ENCODE assay signal across 9 cellular contexts in genomic region chr4:3387943-3388348, GRCh38. TPM values are rescaled to one million over a fixed set of nuclear protein-coding genes. Genes with fewer than 3 reads are reported as not detected.
DNase-seq lines count a peak whose midpoint lies in the region; ATAC-seq, FAIRE-seq and TF ChIP-seq lines count a peak whose summit lies in the region.
"Had no signal": no experiment of that assay in that cellular context is flagged by ENCODE, and none has a peak within 500 bp of the region (broad histone marks: within the 10 kb centered on the region; RNA-seq: fewer than 3 reads in every experiment).

No MANE protein-coding gene starts in this region.

- 57% methylated on average over 12 of the region's 12 CpGs for WGBS in liver
- WGBS in HepG2 (ENCODE audit: low lambda C conversion rate): 88% methylated on average over 9 of the region's 12 CpGs
- WGBS in suprapubic skin: 15% methylated on average over 10 of the region's 12 CpGs

- intact Hi-C loops in HepG2 (cut with micrococcal nuclease; ENCODE audit: unreplicated experiment) (no loop called here), MCF 10A (cut with micrococcal nuclease) (loop anchor here (1.0 kb wide), 1 partner anchor 42 kb away; no protein-coding TSS in a partner anchor)
- intact Hi-C loops in activated CD8-positive, alpha-beta T cell treated with anti-CD3 and anti-CD28 coated beads for 36 hours (cut with micrococcal nuclease): no loop called here

- no peak overlapping the region for H3K4me3 ChIP-seq in liver (ENCODE audit: low read depth in 1 of 3, low read length in 3 of 3)
- H3K4me3 ChIP-seq in HepG2 (replicated peaks in 1 of 3; ENCODE audit: insufficient read depth in 1 of 3, low read depth in 2 of 3, low read length in 3 of 3): no peak overlapping the region
- peak overlapping the region; percentile 12; the same call in 1 of the 2 replicates for H3K4me3 ChIP-seq in HL-60 (replicated peaks; ENCODE audit: insufficient read depth, low read length)
- H3K4me3 ChIP-seq in suprapubic skin: peak overlapping the region; percentile 48

- H3K4me3 Mint-ChIP-seq in MCF 10A (ENCODE audit: unreplicated experiment) (peak overlapping the region; percentile 81), T-helper 17 cell (no peak overlapping the region)
- H3K4me3 Mint-ChIP-seq in activated CD8-positive, alpha-beta T cell treated with anti-CD3 and anti-CD28 coated beads for 36 hours: no peak overlapping the region

- POLR2A ChIA-PET in HepG2 (lab: Yijun Ruan, JAX): no interaction called here
- POLR2A ChIA-PET in MCF 10A (lab: Yijun Ruan, JAX): interaction anchor here (0.7 to 3.5 kb wide), 8 partner anchors 12 to 555 kb away, joined by 3 to 24 read pairs (median 4); no protein-coding TSS in a partner anchor
- POLR2A ChIA-PET in activated CD8-positive, alpha-beta T cell treated with anti-CD3 and anti-CD28 coated beads for 36 hours (lab: Charles Lee): no interaction called here

- H3K9me3 ChIP-seq in liver (ENCODE audit: control insufficient read depth in 4 of 4, low read length in 3 of 4) (no peaks in the 10 kb centered on the region), HepG2 (ENCODE audit: low read length) (no peaks in the 10 kb centered on the region), suprapubic skin (no peaks in the 10 kb centered on the region), T-helper 17 cell (ENCODE audit: control insufficient read depth, low read length, poor library complexity, severe bottlenecking) (no peaks in the 10 kb centered on the region)

- H3K9me3 Mint-ChIP-seq in MCF 10A (ENCODE audit: unreplicated experiment): no peaks in the 10 kb centered on the region
- H3K9me3 Mint-ChIP-seq in activated CD8-positive, alpha-beta T cell treated with anti-CD3 and anti-CD28 coated beads for 36 hours: no peaks in the 10 kb centered on the region

- BruUV-seq in HepG2 (replicated peaks; lab: Mats Ljungman, UMichigan) (no TSS peak), MCF 10A (replicated peaks; lab: Mats Ljungman, UMichigan) (no TSS peak)

- FAIRE-seq in HepG2 (lab: Jason Lieb, UNC): no peak
- FAIRE-seq: G401.6 had no signal

- no peaks in the 10 kb centered on the region for H4K20me1 ChIP-seq in HepG2 (ENCODE audit: insufficient read depth, low read length)

- H3K4me1 ChIP-seq in liver (ENCODE audit: control insufficient read depth in 4 of 4, insufficient read depth in 4 of 4, low read length in 3 of 4) (peaks cover 0 to 38% (median 19%) of the 10 kb centered on the region in 4 donors), HepG2 (ENCODE audit: insufficient read depth, low read length) (peaks cover 46% of the 10 kb centered on the region), suprapubic skin (peaks cover 77% of the 10 kb centered on the region)

- in situ Hi-C loops in HepG2 (cut with HindIII; ENCODE audit: extremely low pct_ligation_motif_present, low pct_unique_long_range_greater_than_20kb): no loop called here

- H3K4me1 Mint-ChIP-seq in MCF 10A (ENCODE audit: insufficient read depth, unreplicated experiment): peaks cover 52% of the 10 kb centered on the region
- H3K4me1 Mint-ChIP-seq in activated CD8-positive, alpha-beta T cell treated with anti-CD3 and anti-CD28 coated beads for 36 hours (ENCODE audit: low read depth): peaks cover 2% of the 10 kb centered on the region
- peaks cover 14% of the 10 kb centered on the region for H3K4me1 Mint-ChIP-seq in T-helper 17 cell

- H3K27ac Mint-ChIP-seq in MCF 10A (ENCODE audit: low read depth, unreplicated experiment): peak overlapping the region; percentile 98
- no peak overlapping the region for H3K27ac Mint-ChIP-seq in activated CD8-positive, alpha-beta T cell treated with anti-CD3 and anti-CD28 coated beads for 36 hours
- no peak overlapping the region for H3K27ac Mint-ChIP-seq in T-helper 17 cell

- TF ChIP-seq CTCF in liver (IDR thresholded peaks at IDR 0.05; ENCODE audit: low read depth, low read length, missing input control) (no peak), HepG2 (CRISPR knock-in tag; IDR thresholded peaks at IDR 0.05) (no peak), HL-60 (IDR thresholded peaks at IDR 0.05; ENCODE audit: insufficient read depth, low read length) (no peak), MCF 10A (IDR thresholded peaks at IDR 0.05; ENCODE audit: unreplicated experiment) (no peak), suprapubic skin (IDR thresholded peaks at IDR 0.05) (no peak)
- TF ChIP-seq CTCF in activated CD8-positive, alpha-beta T cell treated with anti-CD3 and anti-CD28 coated beads for 36 hours (IDR thresholded peaks at IDR 0.05): no peak

- DNase-seq in HepG2 (ENCODE audit: low spot score) (no peak), HL-60 (ENCODE audit: low read depth in 1 of 2, low spot score in 1 of 2) (peak; percentile 62 to 81), MCF 10A (ENCODE audit: unreplicated experiment) (peak; percentile 74), left lobe of liver (ENCODE audit: low spot score) (peak; percentile 71), suprapubic skin (ENCODE audit: low spot score in 2 of 2) (peak; percentile 88 to 92), T-helper 17 cell (no peak)
- no peak for DNase-seq in activated CD8-positive, alpha-beta T cell treated with anti-CD3 and anti-CD28 coated beads for 36 hours

- H3K36me3 ChIP-seq in liver (ENCODE audit: control insufficient read depth in 4 of 4, insufficient read depth in 3 of 4, low read depth in 1 of 4, low read length in 3 of 4) (peaks cover 0 to 4% (median 0%) of the 10 kb centered on the region in 4 donors), HepG2 (replicated peaks in 1 of 2; ENCODE audit: control insufficient read depth in 1 of 2, insufficient read depth in 2 of 2, low read length in 2 of 2) (peaks cover 0 to 2% of the 10 kb centered on the region in 2 experiments; a peak in 1 of 5 replicates), suprapubic skin (no peaks in the 10 kb centered on the region)

- CTCF ChIA-PET in HepG2 (lab: Yijun Ruan, JAX; ENCODE audit: low intra/inter-chr PET ratio, low total read pairs): no interaction called here
- CTCF ChIA-PET in MCF 10A (lab: Yijun Ruan, JAX): interaction anchor here (0.7 to 1.6 kb wide), 2 partner anchors 39 to 42 kb away, joined by 3 to 6 read pairs; no protein-coding TSS in a partner anchor
- CTCF ChIA-PET in activated CD8-positive, alpha-beta T cell treated with anti-CD3 and anti-CD28 coated beads for 36 hours (lab: Charles Lee): no interaction called here

- H3K27ac ChIP-seq in liver (ENCODE audit: low read depth in 1 of 2, low read length in 2 of 2) (peak overlapping the region; percentile 68 to 69), HepG2 (ENCODE audit: extremely low read length, insufficient read depth, low read length) (no peak overlapping the region), HL-60 (replicated peaks) (peak overlapping the region; percentile 74), suprapubic skin (peak overlapping the region; percentile 88)

- H3K9ac ChIP-seq in liver (ENCODE audit: low read depth in 1 of 2, low read length in 2 of 2) (no peak overlapping the region), HepG2 (ENCODE audit: insufficient read depth, low read depth, low read length) (no peak overlapping the region)

- TF ChIP-seq EP300 in HepG2 (IDR thresholded peaks at IDR 0.05; ENCODE audit: low read depth in 2 of 2, low read length in 2 of 2): no peak
- no peak for TF ChIP-seq EP300 in HepG2 (CRISPR knock-in tag; IDR thresholded peaks at IDR 0.05; ENCODE audit: borderline replicate concordance)
- TF ChIP-seq EP300 in suprapubic skin (IDR thresholded peaks at IDR 0.05): no peak

- H2AFZ ChIP-seq in HepG2 (ENCODE audit: low read length): no peak overlapping the region

- H3K27me3 Mint-ChIP-seq in MCF 10A (ENCODE audit: insufficient read depth, unreplicated experiment): no peaks in the 10 kb centered on the region
- H3K27me3 Mint-ChIP-seq in activated CD8-positive, alpha-beta T cell treated with anti-CD3 and anti-CD28 coated beads for 36 hours: peaks cover 3% of the 10 kb centered on the region
- H3K27me3 Mint-ChIP-seq in T-helper 17 cell: peaks cover 32% of the 10 kb centered on the region

- TF ChIP-seq POLR2A in HepG2 (IDR thresholded peaks at IDR 0.05; ENCODE audit: insufficient read depth in 1 of 2, low read depth in 2 of 2, low read length in 2 of 2): no peak
- no peak for TF ChIP-seq POLR2A in suprapubic skin (IDR thresholded peaks at IDR 0.05)

- H3K27me3 ChIP-seq in liver (ENCODE audit: control insufficient read depth in 4 of 4, insufficient read depth in 4 of 4, low read length in 3 of 4) (no peaks in the 10 kb centered on the region), HepG2 (ENCODE audit: control insufficient read depth in 1 of 2, insufficient read depth in 2 of 2, low read length in 2 of 2) (no peaks in the 10 kb centered on the region), HL-60 (ENCODE audit: insufficient read depth, poor library complexity, severe bottlenecking) (no peaks in the 10 kb centered on the region), suprapubic skin (no peaks in the 10 kb centered on the region)

- H3K36me3 Mint-ChIP-seq in MCF 10A (ENCODE audit: insufficient read depth, unreplicated experiment): peaks cover 16% of the 10 kb centered on the region
- no peaks in the 10 kb centered on the region for H3K36me3 Mint-ChIP-seq in activated CD8-positive, alpha-beta T cell treated with anti-CD3 and anti-CD28 coated beads for 36 hours (ENCODE audit: low read depth)
- peaks cover 3% of the 10 kb centered on the region for H3K36me3 Mint-ChIP-seq in T-helper 17 cell (ENCODE audit: low read depth)

- TF ChIP-seq RAD21 in liver (IDR thresholded peaks at IDR 0.05) (no peak), HepG2 (CRISPR knock-in tag; IDR thresholded peaks at IDR 0.05) (no peak)

- ATAC-seq in HepG2: no peak
- peak; percentile 2 for ATAC-seq in left lobe of liver
- no peak for ATAC-seq in activated CD8-positive, alpha-beta T cell treated with anti-CD3 and anti-CD28 coated beads for 36 hours
- ATAC-seq in T-helper 17 cell: no peak

- H3K79me2 ChIP-seq in HepG2 (ENCODE audit: insufficient read depth, low read length): peaks cover 12% of the 10 kb centered on the region

- H3K4me2 ChIP-seq in HepG2 (ENCODE audit: low read depth, low read length): no peak overlapping the region

RNA-seq across cellular contexts. Expression of gene HGFAC, which starts 53.8 kb away (rescaled TPM):
- 10 to 100 TPM; 23.3 to 65.0 TPM for total RNA-seq in liver
- polyA plus RNA-seq in liver: 100 to 1,000 TPM; 100 to 133 TPM
- total RNA-seq in HepG2 (2016; rRNA removed; fragmentation: Illumina TruSeq; extraction: Trizol): 0.98 and 8.5 TPM in 2 replicates
- 1.8 and 1.9 TPM in 2 replicates for total RNA-seq in HepG2 (2016; cell fraction: cytosol; rRNA removed; fragmentation: Illumina TruSeq; extraction: Trizol; ENCODE audit: low read depth)
- total RNA-seq in HepG2 (2016; cell fraction: insoluble cytoplasmic fraction; rRNA removed; fragmentation: Illumina TruSeq; extraction: Trizol): 1.2 and 9.0 TPM in 2 replicates
- 1.4 and 1.8 TPM in 2 replicates for total RNA-seq in HepG2 (2016; cell fraction: membrane; rRNA removed; fragmentation: Illumina TruSeq; extraction: Trizol)
- 14.0 and 15.7 TPM in 2 replicates for total RNA-seq in HepG2 (2016; cell fraction: nucleus; rRNA removed; fragmentation: Illumina TruSeq; extraction: Trizol)
- 63.6 and 107 TPM in 2 replicates for polyA plus RNA-seq in HepG2 (2011; rRNA removed)
- 8.9 and 16.3 TPM in 2 replicates for polyA plus RNA-seq in HepG2 (2011; cell fraction: cytosol; rRNA removed)
- 1,761 and 2,041 TPM in 2 replicates for polyA plus RNA-seq in HepG2 (2011; cell fraction: nucleus; rRNA removed)
- polyA plus RNA-seq in HepG2 (2012): 31.4 and 46.5 TPM in 2 replicates
- 1.9 and 2.1 TPM in 2 replicates for polyA plus RNA-seq in HepG2 (2016; cell fraction: cytosol; fragmentation: Illumina TruSeq; extraction: Trizol; ENCODE audit: low read depth)
- polyA plus RNA-seq in HepG2 (2016; cell fraction: insoluble cytoplasmic fraction; fragmentation: Illumina TruSeq; extraction: Trizol; ENCODE audit: low read depth): 1.9 and 2.5 TPM in 2 replicates
- 1.6 and 2.1 TPM in 2 replicates for polyA plus RNA-seq in HepG2 (2016; cell fraction: membrane; fragmentation: Illumina TruSeq; extraction: Trizol; ENCODE audit: low read depth)
- 65.6 and 66.9 TPM in 2 replicates for polyA plus RNA-seq in HepG2 (2016; cell fraction: nucleus; fragmentation: Illumina TruSeq; extraction: Trizol; ENCODE audit: insufficient read depth, low read depth)
- 15.4 TPM in 1 of 2 replicates, not detected in the other for polyA minus RNA-seq in HepG2 (2011; rRNA and poly(A)+ RNA removed; ENCODE audit: low replicate concordance)
- polyA minus RNA-seq in HepG2 (2011; cell fraction: cytosol; rRNA and poly(A)+ RNA removed): 5.8 and 5.9 TPM in 2 replicates
- polyA minus RNA-seq in HepG2 (2011; cell fraction: nucleus; rRNA and poly(A)+ RNA removed): 43.4 and 57.3 TPM in 2 replicates
- 0.28 TPM in 1 of 2 replicates, not detected in the other for total RNA-seq in MCF 10A (2022)
- 177 TPM for total RNA-seq in left lobe of liver
- total RNA-seq in suprapubic skin: not detected
- not detected for total RNA-seq in activated CD8-positive, alpha-beta T cell treated with anti-CD3 and anti-CD28 coated beads for 36 hours
- total RNA-seq in T-helper 17 cell: not detected

Comparison
In these comparisons a context has a peak if more than half of its experiments do, and no peak if none do; other contexts are left out.
1. H3K4me3 ChIP-seq: peak in HL-60 (single experiment) and suprapubic skin (single experiment); none in liver (0 of 3) and HepG2 (0 of 3).
2. DNase-seq: peak in HL-60 (2 of 2), MCF 10A (single experiment), left lobe of liver (single experiment) and suprapubic skin (2 of 2); none in HepG2 (single experiment), activated CD8-positive, alpha-beta T cell treated with anti-CD3 and anti-CD28 coated beads for 36 hours (single experiment) and T-helper 17 cell (0 of 3).